ENCODE assay signal across 14 cellular contexts in the genomic region with DNA sequence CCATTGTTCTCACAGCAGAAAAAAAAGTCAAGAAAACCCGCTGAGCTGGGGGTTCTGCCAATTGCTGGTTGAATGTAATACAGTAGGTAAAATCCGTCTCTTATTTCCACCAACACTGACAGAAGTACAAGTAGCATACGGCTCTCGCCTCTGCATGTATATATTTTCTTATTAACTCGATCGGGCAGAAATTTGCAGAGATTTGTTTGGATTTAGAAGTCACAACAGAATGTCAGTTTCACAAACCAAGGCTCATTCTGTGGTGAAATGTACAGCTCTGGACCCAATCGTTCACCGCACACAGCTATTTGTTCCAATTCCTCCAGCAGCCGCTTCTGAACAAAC.
A peak's percentile ranks its signal among the peaks of the same experiment; 100 is the strongest.
DNase-seq lines count a peak whose midpoint lies in the region; ATAC-seq, FAIRE-seq and TF ChIP-seq lines count a peak whose summit lies in the region.
"Had no signal": no experiment of that assay in that cellular context is flagged by ENCODE, and none has a peak within 500 bp of the region (broad histone marks: within the 10 kb centered on the region; RNA-seq: fewer than 3 reads in every experiment).

No MANE protein-coding gene starts in this region.

- H3K27ac ChIP-seq in K562 (ENCODE audit: extremely low read depth, low read depth, low read length) (no peak overlapping the region; the same call in 2 of the 3 replicates), muscle layer of colon (ENCODE audit: low read depth, low read length) (peak overlapping the region; percentile 35), transverse colon (peak overlapping the region; percentile 28 to 58 (median 52))
- H3K27ac ChIP-seq: thyroid gland had no signal

- ATAC-seq in K562 (peak; percentile 31), GM18517 (IDR thresholded peaks at IDR 0.05; ENCODE audit: unreplicated experiment) (no peak), HG03521 (IDR thresholded peaks at IDR 0.05; ENCODE audit: unreplicated experiment) (no peak)

- H3K4me1 ChIP-seq in K562 (replicated peaks in 1 of 2; ENCODE audit: control insufficient read depth in 2 of 2, insufficient read depth in 2 of 2, low read length in 2 of 2) = peaks cover 0 to 18% of the 10 kb centered on the region in 2 experiments; a peak in 4 of 5 replicates
- peaks cover 42% of the 10 kb centered on the region for H3K4me1 ChIP-seq in muscle layer of colon (ENCODE audit: insufficient read depth, low read length)
- peaks cover 0 to 16% (median 8%) of the 10 kb centered on the region in 4 donors for H3K4me1 ChIP-seq in transverse colon

- in situ Hi-C loops in K562 (cut with MboI) = no loop called here
- in situ Hi-C loops in transverse colon (cut with MboI; ENCODE audit: low pct_ligation_motif_present in 1 of 4, low pct_unique_long_range_greater_than_20kb in 1 of 4, low sequenced_read_pairs in 3 of 4) = no loop called here

- CTCF ChIA-PET in K562 (lab: Yijun Ruan, JAX; ENCODE audit: low intra/inter-chr PET ratio) = no interaction called here

- no peaks in the 10 kb centered on the region for H4K20me1 ChIP-seq in K562 (replicated peaks; ENCODE audit: control insufficient read depth, insufficient read depth, low read length)

- POLR2A ChIA-PET in K562 (lab: Yijun Ruan, JAX) = interaction anchor here (0.6 to 1.8 kb wide), 4 partner anchors 13 to 703 kb away, joined by 3 to 6 read pairs (median 4); no protein-coding TSS in a partner anchor

- DNase-seq in NCI-H2171 (lab: John Stamatoyannopoulos, UW) = peak; percentile 77
- DNase-seq in NCI-H2171 treated with DMSO at 0.1 percent for 48 hours (lab: John Stamatoyannopoulos, UW) = no peak
- no peak for DNase-seq in K562 (ENCODE audit: extremely low read depth in 1 of 4, low spot score in 3 of 4)
- no peak for DNase-seq in transverse colon
- DNase-seq in kidney tubule cell (ENCODE audit: low spot score) = no peak
- DNase-seq: 8988T, DMS153, KG1, NCI-H1694 treated with DMSO at 0.1 percent for 48 hours, SHP77 treated with DMSO at 0.1 percent for 48 hours, thyroid gland had no signal

- WGBS in K562 (ENCODE audit: insufficient coverage, low coverage, missing lambda C conversion rate) = 60% methylated on average over 9 of the region's 9 CpGs
- WGBS in transverse colon (ENCODE audit: low coverage in 1 of 2), 2 donors = 63 to 83% methylated on average over 3 to 9 of the region's 9 CpGs

- no peak for FAIRE-seq in K562 (lab: Jason Lieb, UNC)

- intact Hi-C loops in K562 (cut with micrococcal nuclease) (no loop called here), transverse colon (cut with DNase I; ENCODE audit: low total_unique reads) (no loop called here)

- H3K9me3 ChIP-seq in K562 (replicated peaks; ENCODE audit: control insufficient read depth, insufficient read depth, low read depth, low read length) (no peaks in the 10 kb centered on the region; the same call in 1 of the 2 replicates), muscle layer of colon (ENCODE audit: low read length) (no peaks in the 10 kb centered on the region), transverse colon (no peaks in the 10 kb centered on the region)
- H3K9me3 ChIP-seq: thyroid gland had no signal

- TF ChIP-seq EP300 in K562 (IDR thresholded peaks at IDR 0.05; ENCODE audit: low read length) = no peak
- TF ChIP-seq EP300 in transverse colon (IDR thresholded peaks at IDR 0.05; ENCODE audit: low read depth) = no peak

- no peak for TF ChIP-seq POLR2A in K562 (conservative IDR thresholded peaks at IDR 0.05)
- TF ChIP-seq POLR2A in transverse colon (IDR thresholded peaks at IDR 0.05) = no peak

- no peak for TF ChIP-seq RAD21 in K562 (CRISPR knock-in tag; conservative IDR thresholded peaks at IDR 0.05 in 1 of 2, IDR thresholded peaks at IDR 0.05 in 1 of 2)

- H3K27me3 ChIP-seq in K562 (ENCODE audit: control insufficient read depth in 2 of 2, insufficient read depth in 2 of 2, low read length in 2 of 2) (no peaks in the 10 kb centered on the region), muscle layer of colon (ENCODE audit: control insufficient read depth in 1 of 2, insufficient read depth in 2 of 2, low read length in 2 of 2) (no peaks in the 10 kb centered on the region), transverse colon (no peaks in the 10 kb centered on the region)
- H3K27me3 ChIP-seq: thyroid gland had no signal

- no peaks in the 10 kb centered on the region for H3K79me2 ChIP-seq in K562 (ENCODE audit: control insufficient read depth, insufficient read depth, low read length)

- H3K9ac ChIP-seq in K562 (ENCODE audit: insufficient read depth in 1 of 2, low read depth in 2 of 2, low read length in 2 of 2) (no peak overlapping the region; a peak in 1 of 4 replicates), muscle layer of colon (ENCODE audit: low read length) (no peak overlapping the region)

- H3K9me1 ChIP-seq in K562 (ENCODE audit: control insufficient read depth, insufficient read depth, low read length) = no peaks in the 10 kb centered on the region

- H2AFZ ChIP-seq in K562 (ENCODE audit: low read depth, low read length) = peak overlapping the region; percentile 40; the same call in 1 of the 2 replicates

- H3K36me3 ChIP-seq in K562 (ENCODE audit: control insufficient read depth, insufficient read depth, low read length) (no peaks in the 10 kb centered on the region), muscle layer of colon (ENCODE audit: insufficient read depth, low read length) (no peaks in the 10 kb centered on the region), transverse colon (no peaks in the 10 kb centered on the region)
- H3K36me3 ChIP-seq: thyroid gland had no signal

- H3K4me3 ChIP-seq in K562 = no peak overlapping the region
- H3K4me3 ChIP-seq in muscle layer of colon (ENCODE audit: low read depth in 1 of 2, low read length in 2 of 2) = peak overlapping the region; percentile 15 to 55
- peak overlapping the region in 1 of 4 donors; percentile 22 for H3K4me3 ChIP-seq in transverse colon
- H3K4me3 ChIP-seq: thyroid gland had no signal

- peak overlapping the region; percentile 41; the same call in 1 of the 2 replicates for H3K4me2 ChIP-seq in K562 (ENCODE audit: insufficient read depth, low read length)

- TF ChIP-seq CTCF in K562 (IDR thresholded peaks at IDR 0.05 in 2 of 3, conservative IDR thresholded peaks at IDR 0.05 in 1 of 3; ENCODE audit: insufficient read depth in 2 of 3, low read depth in 1 of 3, low read length in 3 of 3) (no peak), transverse colon (IDR thresholded peaks at IDR 0.05) (no peak)

- BruUV-seq in K562 (replicated peaks; lab: Mats Ljungman, UMichigan) = no TSS peak

TF ChIP-seq in K562, 482 proteins besides CTCF, POLR2A, EP300 and RAD21:
- TF ChIP-seq NR2F6 (CRISPR knock-in tag; IDR thresholded peaks at IDR 0.05) (no peak), HNRNPUL1 (IDR thresholded peaks at IDR 0.05; ENCODE audit: low read length) (no peak), ZNF785 (CRISPR knock-in tag; IDR thresholded peaks at IDR 0.05) (no peak), TEAD1 (CRISPR knock-in tag; IDR thresholded peaks at IDR 0.05) (no peak), CREB3L1 (IDR thresholded peaks at IDR 0.05; ENCODE audit: borderline replicate concordance, low read depth) (no peak)
